ENCODE assay signal across 8 cellular contexts in genomic region chr1:203440780-203441179, GRCh38. TPM values are rescaled to one million over a fixed set of nuclear protein-coding genes. Genes with fewer than 3 reads are reported as not detected.
DNase-seq lines count a peak whose midpoint lies in the region; ATAC-seq, FAIRE-seq and TF ChIP-seq lines count a peak whose summit lies in the region.

No MANE protein-coding gene starts in this region.

- H3K36me3 ChIP-seq in bronchial epithelial cell (ENCODE audit: control insufficient read depth, insufficient read depth, low read length) (no peaks in the 10 kb centered on the region), HepG2 (replicated peaks in 1 of 2; ENCODE audit: control insufficient read depth in 1 of 2, insufficient read depth in 2 of 2, low read length in 2 of 2) (no peaks in the 10 kb centered on the region), transverse colon (no peaks in the 10 kb centered on the region)

- H3K27me3 ChIP-seq in bronchial epithelial cell (ENCODE audit: control insufficient read depth, insufficient read depth, low read length) (peaks cover 4% of the 10 kb centered on the region), HepG2 (ENCODE audit: control insufficient read depth in 1 of 2, insufficient read depth in 2 of 2, low read length in 2 of 2) (peaks cover 2 to 12% of the 10 kb centered on the region in 2 experiments; a peak in 4 of 5 replicates), transverse colon (no peaks in the 10 kb centered on the region)

- no peak overlapping the region for H3K27ac Mint-ChIP-seq in effector memory CD8-positive, alpha-beta T cell

- H3K27ac ChIP-seq in HepG2 (ENCODE audit: extremely low read length, insufficient read depth, low read length) (no peak overlapping the region), transverse colon (peak overlapping the region; percentile 24 to 47 (median 26))

- no peak for FAIRE-seq in bronchial epithelial cell (lab: Jason Lieb, UNC)
- no peak for FAIRE-seq in HepG2 (lab: Jason Lieb, UNC)

- H3K9ac ChIP-seq in HepG2 (ENCODE audit: insufficient read depth, low read depth, low read length): no peak overlapping the region

- H3K4me3 Mint-ChIP-seq in effector memory CD8-positive, alpha-beta T cell: no peak overlapping the region

- 3% methylated on average over 3 of the region's 7 CpGs for WGBS in HepG2 (ENCODE audit: low lambda C conversion rate)
- 18% methylated on average over 7 of the region's 7 CpGs; no CpG with 5 or more reads in 1 of the 2 donors for WGBS in transverse colon (ENCODE audit: low coverage in 1 of 2), 2 donors

- H3K9me3 Mint-ChIP-seq in effector memory CD8-positive, alpha-beta T cell: no peaks in the 10 kb centered on the region

- H3K4me1 ChIP-seq in HepG2 (ENCODE audit: insufficient read depth, low read length) (no peaks in the 10 kb centered on the region), transverse colon (peaks cover 17 to 29% (median 19%) of the 10 kb centered on the region in 4 donors)

- H3K4me2 ChIP-seq in HepG2 (ENCODE audit: low read depth, low read length): no peak overlapping the region

- TF ChIP-seq POLR2A in HepG2 (IDR thresholded peaks at IDR 0.05; ENCODE audit: insufficient read depth in 1 of 2, low read depth in 2 of 2, low read length in 2 of 2) (no peak), transverse colon (IDR thresholded peaks at IDR 0.05) (no peak)

- TF ChIP-seq RAD21 in HepG2 (CRISPR knock-in tag; IDR thresholded peaks at IDR 0.05): no peak

- H3K4me3 ChIP-seq in bronchial epithelial cell (ENCODE audit: low read depth, low read length) (no peak overlapping the region), HepG2 (replicated peaks in 1 of 3; ENCODE audit: insufficient read depth in 1 of 3, low read depth in 2 of 3, low read length in 3 of 3) (no peak overlapping the region), transverse colon (no peak overlapping the region)

- DNase-seq in EH (ENCODE audit: low read depth): peak; percentile 95
- peak; percentile 67 for DNase-seq in M059J (ENCODE audit: low read depth)
- DNase-seq in bronchial epithelial cell (ENCODE audit: low read depth): peak; percentile 24
- DNase-seq in HepG2 (ENCODE audit: low spot score): no peak
- DNase-seq in transverse colon: peak; percentile 83
- DNase-seq in effector memory CD8-positive, alpha-beta T cell: no peak

- no peak overlapping the region for H2AFZ ChIP-seq in HepG2 (ENCODE audit: low read length)

- no peaks in the 10 kb centered on the region for H3K4me1 Mint-ChIP-seq in effector memory CD8-positive, alpha-beta T cell (ENCODE audit: low read depth in 2 of 2)

- no peaks in the 10 kb centered on the region for H3K36me3 Mint-ChIP-seq in effector memory CD8-positive, alpha-beta T cell (ENCODE audit: insufficient read depth)

- peaks cover 20 to 52% of the 10 kb centered on the region in 2 donors for H3K27me3 Mint-ChIP-seq in effector memory CD8-positive, alpha-beta T cell

- TF ChIP-seq CTCF in bronchial epithelial cell (IDR thresholded peaks at IDR 0.05; ENCODE audit: insufficient read depth, low read length, severe bottlenecking): peak; percentile 48
- peak; percentile 56 for TF ChIP-seq CTCF in HepG2 (CRISPR knock-in tag; IDR thresholded peaks at IDR 0.05)
- TF ChIP-seq CTCF in transverse colon (IDR thresholded peaks at IDR 0.05): peak; percentile 61 to 78 (median 71)

- H3K9me3 ChIP-seq in HepG2 (ENCODE audit: low read length) (peaks cover 6% of the 10 kb centered on the region; the same call in 1 of the 2 replicates), transverse colon (peaks cover 4 to 5% of the 10 kb centered on the region in 2 donors)

- peak; percentile 77 for ATAC-seq in HepG2
- ATAC-seq in GM19467 (IDR thresholded peaks at IDR 0.05; ENCODE audit: unreplicated experiment): no peak
- ATAC-seq in GM18520 (IDR thresholded peaks at IDR 0.05; ENCODE audit: unreplicated experiment): no peak
- ATAC-seq in effector memory CD8-positive, alpha-beta T cell (replicated peaks): no peak

- CTCF ChIA-PET in HepG2 (lab: Yijun Ruan, JAX; ENCODE audit: low intra/inter-chr PET ratio, low total read pairs): no interaction called here

- no TSS peak for BruUV-seq in HepG2 (replicated peaks; lab: Mats Ljungman, UMichigan)

- H4K20me1 ChIP-seq in HepG2 (ENCODE audit: insufficient read depth, low read length): no peaks in the 10 kb centered on the region

- H3K79me2 ChIP-seq in HepG2 (ENCODE audit: insufficient read depth, low read length): no peaks in the 10 kb centered on the region

- in situ Hi-C loops in HepG2 (cut with HindIII; ENCODE audit: extremely low pct_ligation_motif_present, low pct_unique_long_range_greater_than_20kb): loop anchor here (5.0 kb wide), 1 partner anchor 98 kb away; no protein-coding TSS in a partner anchor
- in situ Hi-C loops in transverse colon (cut with MboI; ENCODE audit: low pct_ligation_motif_present in 1 of 4, low pct_unique_long_range_greater_than_20kb in 1 of 4, low sequenced_read_pairs in 3 of 4): loop anchor here in 3 of 4 donors (5.0 to 25.0 kb wide), 4 partner anchors 96 to 178 kb away; no protein-coding TSS in a partner anchor

- TF ChIP-seq EP300 in HepG2 (IDR thresholded peaks at IDR 0.05; ENCODE audit: low read depth in 2 of 2, low read length in 2 of 2) (no peak), HepG2 (CRISPR knock-in tag; IDR thresholded peaks at IDR 0.05; ENCODE audit: borderline replicate concordance) (no peak), transverse colon (IDR thresholded peaks at IDR 0.05; ENCODE audit: low read depth) (no peak)

- POLR2A ChIA-PET in HepG2 (lab: Yijun Ruan, JAX): no interaction called here

- intact Hi-C loops in HepG2 (cut with micrococcal nuclease; ENCODE audit: unreplicated experiment): no loop called here
- intact Hi-C loops in transverse colon (cut with DNase I; ENCODE audit: low total_unique reads): loop anchor here (2.0 to 5.0 kb wide), 2 partner anchors 47 to 100 kb away; no protein-coding TSS in a partner anchor

TF ChIP-seq in HepG2, 621 proteins besides CTCF, POLR2A, EP300 and RAD21:
- TF ChIP-seq ZC3H4 (CRISPR knock-in tag; IDR thresholded peaks at IDR 0.05; ENCODE audit: borderline replicate concordance) (no peak), STAG1 (CRISPR knock-in tag; IDR thresholded peaks at IDR 0.05) (peak; percentile 61)

RNA-seq across cellular contexts. Expression of gene PRELP, which starts 34.8 kb away (rescaled TPM):
- total RNA-seq in M059J (2014; rRNA removed; shearing (Covaris generic)): not detected in 2 replicates
- total RNA-seq in bronchial epithelial cell (not detected in 2 replicates), HepG2 (2016; rRNA removed; fragmentation: Illumina TruSeq; extraction: Trizol) (not detected in 2 replicates), transverse colon (10 to 100 TPM; 15.4 to 35.2 (median 23.3) TPM)
- not detected in 2 replicates for total RNA-seq in HepG2 (2016; cell fraction: cytosol; rRNA removed; fragmentation: Illumina TruSeq; extraction: Trizol; ENCODE audit: low read depth)
- total RNA-seq in HepG2 (2016; cell fraction: insoluble cytoplasmic fraction; rRNA removed; fragmentation: Illumina TruSeq; extraction: Trizol): not detected in 2 replicates
- not detected in 2 replicates for total RNA-seq in HepG2 (2016; cell fraction: membrane; rRNA removed; fragmentation: Illumina TruSeq; extraction: Trizol)
- not detected in 2 replicates for total RNA-seq in HepG2 (2016; cell fraction: nucleus; rRNA removed; fragmentation: Illumina TruSeq; extraction: Trizol)
- polyA plus RNA-seq in HepG2 (2011; rRNA removed): not detected in 2 replicates
- polyA plus RNA-seq in HepG2 (2011; cell fraction: cytosol; rRNA removed): not detected in 2 replicates
- polyA plus RNA-seq in HepG2 (2011; cell fraction: nucleus; rRNA removed): not detected in 2 replicates
- polyA plus RNA-seq in HepG2 (2012): not detected in 2 replicates
- polyA plus RNA-seq in HepG2 (2016; cell fraction: cytosol; fragmentation: Illumina TruSeq; extraction: Trizol; ENCODE audit: low read depth): not detected in 2 replicates
- not detected in 2 replicates for polyA plus RNA-seq in HepG2 (2016; cell fraction: insoluble cytoplasmic fraction; fragmentation: Illumina TruSeq; extraction: Trizol; ENCODE audit: low read depth)
- polyA plus RNA-seq in HepG2 (2016; cell fraction: membrane; fragmentation: Illumina TruSeq; extraction: Trizol; ENCODE audit: low read depth): not detected in 2 replicates
- not detected in 2 replicates for polyA plus RNA-seq in HepG2 (2016; cell fraction: nucleus; fragmentation: Illumina TruSeq; extraction: Trizol; ENCODE audit: insufficient read depth, low read depth)
- polyA minus RNA-seq in HepG2 (2011; rRNA and poly(A)+ RNA removed; ENCODE audit: low replicate concordance): 0.05 TPM in 1 of 2 replicates, not detected in the other
- polyA minus RNA-seq in HepG2 (2011; cell fraction: cytosol; rRNA and poly(A)+ RNA removed): not detected in 2 replicates
- not detected in 2 replicates for polyA minus RNA-seq in HepG2 (2011; cell fraction: nucleus; rRNA and poly(A)+ RNA removed)

RNA-seq across cellular contexts. Expression of gene OPTC, which starts 53.2 kb away (rescaled TPM):
- total RNA-seq in M059J (2014; rRNA removed; shearing (Covaris generic)): not detected in 2 replicates
- total RNA-seq in bronchial epithelial cell (not detected in 2 replicates), HepG2 (2016; rRNA removed; fragmentation: Illumina TruSeq; extraction: Trizol) (not detected in 2 replicates), transverse colon (not detected)
- total RNA-seq in HepG2 (2016; cell fraction: cytosol; rRNA removed; fragmentation: Illumina TruSeq; extraction: Trizol; ENCODE audit: low read depth): not detected in 2 replicates
- not detected in 2 replicates for total RNA-seq in HepG2 (2016; cell fraction: insoluble cytoplasmic fraction; rRNA removed; fragmentation: Illumina TruSeq; extraction: Trizol)
- total RNA-seq in HepG2 (2016; cell fraction: membrane; rRNA removed; fragmentation: Illumina TruSeq; extraction: Trizol): not detected in 2 replicates
- total RNA-seq in HepG2 (2016; cell fraction: nucleus; rRNA removed; fragmentation: Illumina TruSeq; extraction: Trizol): not detected in 2 replicates
- polyA plus RNA-seq in HepG2 (2011; rRNA removed): not detected in 2 replicates
- not detected in 2 replicates for polyA plus RNA-seq in HepG2 (2011; cell fraction: cytosol; rRNA removed)
- polyA plus RNA-seq in HepG2 (2011; cell fraction: nucleus; rRNA removed): not detected in 2 replicates
- polyA plus RNA-seq in HepG2 (2012): not detected in 2 replicates
- not detected in 2 replicates for polyA plus RNA-seq in HepG2 (2016; cell fraction: cytosol; fragmentation: Illumina TruSeq; extraction: Trizol; ENCODE audit: low read depth)
- not detected in 2 replicates for polyA plus RNA-seq in HepG2 (2016; cell fraction: insoluble cytoplasmic fraction; fragmentation: Illumina TruSeq; extraction: Trizol; ENCODE audit: low read depth)
- not detected in 2 replicates for polyA plus RNA-seq in HepG2 (2016; cell fraction: membrane; fragmentation: Illumina TruSeq; extraction: Trizol; ENCODE audit: low read depth)
- polyA plus RNA-seq in HepG2 (2016; cell fraction: nucleus; fragmentation: Illumina TruSeq; extraction: Trizol; ENCODE audit: insufficient read depth, low read depth): not detected in 2 replicates
- polyA minus RNA-seq in HepG2 (2011; rRNA and poly(A)+ RNA removed; ENCODE audit: low replicate concordance): not detected in 2 replicates
- not detected in 2 replicates for polyA minus RNA-seq in HepG2 (2011; cell fraction: cytosol; rRNA and poly(A)+ RNA removed)
- not detected in 2 replicates for polyA minus RNA-seq in HepG2 (2011; cell fraction: nucleus; rRNA and poly(A)+ RNA removed)

Comparison
In these comparisons a context has a peak if more than half of its experiments do, and no peak if none do; other contexts are left out.
1. DNase-seq: peak in EH (single experiment), M059J (single experiment), bronchial epithelial cell (single experiment) and transverse colon (single experiment); none in HepG2 (single experiment) and effector memory CD8-positive, alpha-beta T cell (0 of 3).
2. RNA of gene PRELP, which starts 34.8 kb away (total RNA-seq): 15.4 to 35.2 TPM in transverse colon; not detected in M059J, not detected in bronchial epithelial cell and not detected in HepG2; every median in the first group is over 10 times any median in the second.
3. Peak in every context shown above with its lines, with median percentiles within 50 percentile points of each other: CTCF ChIP-seq.